ENCODE assay signal across 1 cellular context in genomic region chr2:231213931-231214642, GRCh38.
TF ChIP-seq lines count a peak whose summit lies in the region.

No MANE protein-coding gene starts in this region.

TF ChIP-seq in HepG2, 621 proteins besides CTCF, POLR2A, EP300 and RAD21 (continued from another document and continues in another):
- TF ChIP-seq ZNF281 (CRISPR knock-in tag; IDR thresholded peaks at IDR 0.05; ENCODE audit: borderline replicate concordance) = no peak
- TF ChIP-seq REXO4 (CRISPR knock-in tag; IDR thresholded peaks at IDR 0.05; ENCODE audit: borderline replicate concordance) = no peak
- TF ChIP-seq, protein P1, sequence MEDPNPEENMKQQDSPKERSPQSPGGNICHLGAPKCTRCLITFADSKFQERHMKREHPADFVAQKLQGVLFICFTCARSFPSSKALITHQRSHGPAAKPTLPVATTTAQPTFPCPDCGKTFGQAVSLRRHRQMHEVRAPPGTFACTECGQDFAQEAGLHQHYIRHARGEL (CRISPR knock-in tag; IDR thresholded peaks at IDR 0.05) = no peak
- TF ChIP-seq GLMP (CRISPR knock-in tag; IDR thresholded peaks at IDR 0.05; ENCODE audit: borderline replicate concordance) = no peak
- TF ChIP-seq, protein P2, sequence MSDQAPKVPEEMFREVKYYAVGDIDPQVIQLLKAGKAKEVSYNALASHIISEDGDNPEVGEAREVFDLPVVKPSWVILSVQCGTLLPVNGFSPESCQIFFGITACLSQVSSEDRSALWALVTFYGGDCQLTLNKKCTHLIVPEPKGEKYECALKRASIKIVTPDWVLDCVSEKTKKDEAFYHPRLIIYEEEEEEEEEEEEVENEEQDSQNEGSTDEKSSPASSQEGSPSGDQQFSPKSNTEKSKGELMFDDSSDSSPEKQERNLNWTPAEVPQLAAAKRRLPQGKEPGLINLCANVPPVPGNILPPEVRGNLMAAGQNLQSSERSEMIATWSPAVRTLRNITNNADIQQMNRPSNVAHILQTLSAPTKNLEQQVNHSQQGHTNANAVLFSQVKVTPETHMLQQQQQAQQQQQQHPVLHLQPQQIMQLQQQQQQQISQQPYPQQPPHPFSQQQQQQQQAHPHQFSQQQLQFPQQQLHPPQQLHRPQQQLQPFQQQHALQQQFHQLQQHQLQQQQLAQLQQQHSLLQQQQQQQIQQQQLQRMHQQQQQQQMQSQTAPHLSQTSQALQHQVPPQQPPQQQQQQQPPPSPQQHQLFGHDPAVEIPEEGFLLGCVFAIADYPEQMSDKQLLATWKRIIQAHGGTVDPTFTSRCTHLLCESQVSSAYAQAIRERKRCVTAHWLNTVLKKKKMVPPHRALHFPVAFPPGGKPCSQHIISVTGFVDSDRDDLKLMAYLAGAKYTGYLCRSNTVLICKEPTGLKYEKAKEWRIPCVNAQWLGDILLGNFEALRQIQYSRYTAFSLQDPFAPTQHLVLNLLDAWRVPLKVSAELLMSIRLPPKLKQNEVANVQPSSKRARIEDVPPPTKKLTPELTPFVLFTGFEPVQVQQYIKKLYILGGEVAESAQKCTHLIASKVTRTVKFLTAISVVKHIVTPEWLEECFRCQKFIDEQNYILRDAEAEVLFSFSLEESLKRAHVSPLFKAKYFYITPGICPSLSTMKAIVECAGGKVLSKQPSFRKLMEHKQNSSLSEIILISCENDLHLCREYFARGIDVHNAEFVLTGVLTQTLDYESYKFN (CRISPR knock-in tag; conservative IDR thresholded peaks at IDR 0.05) = peak; percentile 60
- TF ChIP-seq AFF4 (CRISPR knock-in tag; IDR thresholded peaks at IDR 0.05) = no peak
- TF ChIP-seq MED1 (CRISPR knock-in tag; IDR thresholded peaks at IDR 0.05) = no peak
- TF ChIP-seq BATF2 (CRISPR knock-in tag; IDR thresholded peaks at IDR 0.05) = no peak
- no peak for TF ChIP-seq MZF1 (CRISPR knock-in tag; IDR thresholded peaks at IDR 0.05; ENCODE audit: borderline replicate concordance)
- TF ChIP-seq, protein P3, sequence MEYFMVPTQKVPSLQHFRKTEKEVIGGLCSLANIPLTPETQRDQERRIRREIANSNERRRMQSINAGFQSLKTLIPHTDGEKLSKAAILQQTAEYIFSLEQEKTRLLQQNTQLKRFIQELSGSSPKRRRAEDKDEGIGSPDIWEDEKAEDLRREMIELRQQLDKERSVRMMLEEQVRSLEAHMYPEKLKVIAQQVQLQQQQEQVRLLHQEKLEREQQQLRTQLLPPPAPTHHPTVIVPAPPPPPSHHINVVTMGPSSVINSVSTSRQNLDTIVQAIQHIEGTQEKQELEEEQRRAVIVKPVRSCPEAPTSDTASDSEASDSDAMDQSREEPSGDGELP (IDR thresholded peaks at IDR 0.05; ENCODE audit: borderline replicate concordance, low read depth) = 0 out of 2 replicates have a peak, but pooled peaks have one; percentile 18
- TF ChIP-seq PPARG (CRISPR knock-in tag; conservative IDR thresholded peaks at IDR 0.05) = no peak
- peak; percentile 38 for TF ChIP-seq SKI (IDR thresholded peaks at IDR 0.05; ENCODE audit: partially characterized antibody)
- no peak for TF ChIP-seq ZNF446 (CRISPR knock-in tag; IDR thresholded peaks at IDR 0.05)
- TF ChIP-seq CCAR2 (optimal IDR thresholded peaks at IDR 0.05; ENCODE audit: low read depth, low read length) = no peak
- no peak for TF ChIP-seq EEA1 (CRISPR knock-in tag; IDR thresholded peaks at IDR 0.05; ENCODE audit: borderline replicate concordance)
- TF ChIP-seq POLR2G (IDR thresholded peaks at IDR 0.05; ENCODE audit: low read depth, low read length) = no peak
- TF ChIP-seq RARA (CRISPR knock-in tag; IDR thresholded peaks at IDR 0.05) = 0 out of 2 replicates have a peak, but pooled peaks have one; percentile 13
- no peak for TF ChIP-seq SOX13 (IDR thresholded peaks at IDR 0.05)
- TF ChIP-seq SOX13 (CRISPR knock-in tag; conservative IDR thresholded peaks at IDR 0.05 in 1 of 2, IDR thresholded peaks at IDR 0.05 in 1 of 2) = peak in 1 of 2 experiments; percentile 34; a peak in 2 of 4 replicates
- TF ChIP-seq SOX5 (CRISPR knock-in tag; IDR thresholded peaks at IDR 0.05; ENCODE audit: borderline replicate concordance) = peak; percentile 31; the same call in 1 of the 2 replicates
- TF ChIP-seq ZNF792 (CRISPR knock-in tag; IDR thresholded peaks at IDR 0.05) = no peak
- TF ChIP-seq FOSL2 (CRISPR knock-in tag; IDR thresholded peaks at IDR 0.05) = no peak
- peak; percentile 67 for TF ChIP-seq HNF4A (CRISPR knock-in tag; IDR thresholded peaks at IDR 0.05)
- no peak for TF ChIP-seq ATF1 (CRISPR knock-in tag; IDR thresholded peaks at IDR 0.05)
- no peak for TF ChIP-seq ZNF205 (CRISPR knock-in tag; IDR thresholded peaks at IDR 0.05)
- TF ChIP-seq, protein P4, sequence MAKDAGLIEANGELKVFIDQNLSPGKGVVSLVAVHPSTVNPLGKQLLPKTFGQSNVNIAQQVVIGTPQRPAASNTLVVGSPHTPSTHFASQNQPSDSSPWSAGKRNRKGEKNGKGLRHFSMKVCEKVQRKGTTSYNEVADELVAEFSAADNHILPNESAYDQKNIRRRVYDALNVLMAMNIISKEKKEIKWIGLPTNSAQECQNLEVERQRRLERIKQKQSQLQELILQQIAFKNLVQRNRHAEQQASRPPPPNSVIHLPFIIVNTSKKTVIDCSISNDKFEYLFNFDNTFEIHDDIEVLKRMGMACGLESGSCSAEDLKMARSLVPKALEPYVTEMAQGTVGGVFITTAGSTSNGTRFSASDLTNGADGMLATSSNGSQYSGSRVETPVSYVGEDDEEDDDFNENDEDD (CRISPR knock-in tag; IDR thresholded peaks at IDR 0.05; ENCODE audit: borderline replicate concordance) = no peak
- TF ChIP-seq ZNF567 (CRISPR knock-in tag; IDR thresholded peaks at IDR 0.05; ENCODE audit: borderline replicate concordance) = no peak
- peak; percentile 39; the same call in 1 of the 2 replicates for TF ChIP-seq ZKSCAN1 (IDR thresholded peaks at IDR 0.05; ENCODE audit: low read length)
- TF ChIP-seq JUN (CRISPR knock-in tag; IDR thresholded peaks at IDR 0.05) = no peak
- no peak for TF ChIP-seq ZNF224 (CRISPR knock-in tag; IDR thresholded peaks at IDR 0.05)
- no peak for TF ChIP-seq AKAP8 (CRISPR knock-in tag; IDR thresholded peaks at IDR 0.05)
- TF ChIP-seq, protein P5, sequence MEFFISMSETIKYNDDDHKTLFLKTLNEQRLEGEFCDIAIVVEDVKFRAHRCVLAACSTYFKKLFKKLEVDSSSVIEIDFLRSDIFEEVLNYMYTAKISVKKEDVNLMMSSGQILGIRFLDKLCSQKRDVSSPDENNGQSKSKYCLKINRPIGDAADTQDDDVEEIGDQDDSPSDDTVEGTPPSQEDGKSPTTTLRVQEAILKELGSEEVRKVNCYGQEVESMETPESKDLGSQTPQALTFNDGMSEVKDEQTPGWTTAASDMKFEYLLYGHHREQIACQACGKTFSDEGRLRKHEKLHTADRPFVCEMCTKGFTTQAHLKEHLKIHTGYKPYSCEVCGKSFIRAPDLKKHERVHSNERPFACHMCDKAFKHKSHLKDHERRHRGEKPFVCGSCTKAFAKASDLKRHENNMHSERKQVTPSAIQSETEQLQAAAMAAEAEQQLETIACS (CRISPR knock-in tag; IDR thresholded peaks at IDR 0.05) = no peak
- peak; percentile 74 for TF ChIP-seq ASH2L (IDR thresholded peaks at IDR 0.05; ENCODE audit: insufficient read length, low read depth, low read length)
- TF ChIP-seq, protein P6, sequence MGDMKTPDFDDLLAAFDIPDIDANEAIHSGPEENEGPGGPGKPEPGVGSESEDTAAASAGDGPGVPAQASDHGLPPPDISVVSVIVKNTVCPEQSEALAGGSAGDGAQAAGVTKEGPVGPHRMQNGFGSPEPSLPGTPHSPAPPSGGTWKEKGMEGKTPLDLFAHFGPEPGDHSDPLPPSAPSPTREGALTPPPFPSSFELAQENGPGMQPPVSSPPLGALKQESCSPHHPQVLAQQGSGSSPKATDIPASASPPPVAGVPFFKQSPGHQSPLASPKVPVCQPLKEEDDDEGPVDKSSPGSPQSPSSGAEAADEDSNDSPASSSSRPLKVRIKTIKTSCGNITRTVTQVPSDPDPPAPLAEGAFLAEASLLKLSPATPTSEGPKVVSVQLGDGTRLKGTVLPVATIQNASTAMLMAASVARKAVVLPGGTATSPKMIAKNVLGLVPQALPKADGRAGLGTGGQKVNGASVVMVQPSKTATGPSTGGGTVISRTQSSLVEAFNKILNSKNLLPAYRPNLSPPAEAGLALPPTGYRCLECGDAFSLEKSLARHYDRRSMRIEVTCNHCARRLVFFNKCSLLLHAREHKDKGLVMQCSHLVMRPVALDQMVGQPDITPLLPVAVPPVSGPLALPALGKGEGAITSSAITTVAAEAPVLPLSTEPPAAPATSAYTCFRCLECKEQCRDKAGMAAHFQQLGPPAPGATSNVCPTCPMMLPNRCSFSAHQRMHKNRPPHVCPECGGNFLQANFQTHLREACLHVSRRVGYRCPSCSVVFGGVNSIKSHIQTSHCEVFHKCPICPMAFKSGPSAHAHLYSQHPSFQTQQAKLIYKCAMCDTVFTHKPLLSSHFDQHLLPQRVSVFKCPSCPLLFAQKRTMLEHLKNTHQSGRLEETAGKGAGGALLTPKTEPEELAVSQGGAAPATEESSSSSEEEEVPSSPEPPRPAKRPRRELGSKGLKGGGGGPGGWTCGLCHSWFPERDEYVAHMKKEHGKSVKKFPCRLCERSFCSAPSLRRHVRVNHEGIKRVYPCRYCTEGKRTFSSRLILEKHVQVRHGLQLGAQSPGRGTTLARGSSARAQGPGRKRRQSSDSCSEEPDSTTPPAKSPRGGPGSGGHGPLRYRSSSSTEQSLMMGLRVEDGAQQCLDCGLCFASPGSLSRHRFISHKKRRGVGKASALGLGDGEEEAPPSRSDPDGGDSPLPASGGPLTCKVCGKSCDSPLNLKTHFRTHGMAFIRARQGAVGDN (CRISPR knock-in tag; IDR thresholded peaks at IDR 0.05) = peak; percentile 64
- TF ChIP-seq NCOR1 (IDR thresholded peaks at IDR 0.05; ENCODE audit: borderline replicate concordance, low read length) = peak; percentile 24; the same call in 1 of the 2 replicates
- no peak for TF ChIP-seq ZBTB21 (CRISPR knock-in tag; IDR thresholded peaks at IDR 0.05)
- no peak for TF ChIP-seq HMGXB4 (CRISPR knock-in tag; IDR thresholded peaks at IDR 0.05; ENCODE audit: borderline replicate concordance in 1 of 2, low read depth in 1 of 2)
- TF ChIP-seq NFE2L2 (IDR thresholded peaks at IDR 0.05; ENCODE audit: low read length) = no peak
- TF ChIP-seq ZSCAN9 (CRISPR knock-in tag; IDR thresholded peaks at IDR 0.05; ENCODE audit: borderline replicate concordance) = no peak
